Comparison of ENCODE assay signal across 8 cellular contexts in genomic region chr15:45377630-45378148, GRCh38. TPM values are rescaled to one million over a fixed set of nuclear protein-coding genes. Genes with fewer than 3 reads are reported as not detected.
DNase-seq lines count a peak whose midpoint lies in the region; ATAC-seq and TF ChIP-seq lines count a peak whose summit lies in the region.

No MANE protein-coding gene starts in this region.

- DNase-seq in G401 (ENCODE audit: low spot score): peak; percentile 87
- DNase-seq in PC-9: no peak
- no peak for DNase-seq in endothelial cell (ENCODE audit: low spot score)
- DNase-seq in myocyte (ENCODE audit: low read depth): peak; percentile 79
- DNase-seq in cortex of kidney (lab: John Stamatoyannopoulos, UW): no peak
- DNase-seq in T-helper 9 cell: no peak
- DNase-seq in NCI-H1436 treated with DMSO at 0.1 percent for 48 hours (lab: John Stamatoyannopoulos, UW): no peak

- no peaks in the 10 kb centered on the region for H3K27me3 ChIP-seq in PC-9 (ENCODE audit: insufficient read depth, low read depth)

- H3K4me2 ChIP-seq in PC-9: peak overlapping the region; percentile 89

- H3K4me3 ChIP-seq in PC-9: peak overlapping the region; percentile 57

- H3K79me2 ChIP-seq in PC-9 (ENCODE audit: low read depth): no peaks in the 10 kb centered on the region

- H3K27me3 Mint-ChIP-seq in endothelial cell (ENCODE audit: unreplicated experiment): peaks cover 17% of the 10 kb centered on the region

- peak overlapping the region; percentile 90 for H3K4me3 Mint-ChIP-seq in endothelial cell (ENCODE audit: unreplicated experiment)

- H3K9me3 Mint-ChIP-seq in endothelial cell (ENCODE audit: unreplicated experiment): no peaks in the 10 kb centered on the region

- no peaks in the 10 kb centered on the region for H3K36me3 Mint-ChIP-seq in endothelial cell (ENCODE audit: low read depth, unreplicated experiment)

- no TSS peak for BruUV-seq in PC-9 (replicated peaks; lab: Mats Ljungman, UMichigan)

- POLR2A ChIA-PET in PC-9 (lab: Charles Lee; ENCODE audit: unreplicated experiment): no interaction called here

- H2AFZ ChIP-seq in PC-9: peak overlapping the region; percentile 77

- H3K4me1 Mint-ChIP-seq in endothelial cell (ENCODE audit: unreplicated experiment): peaks cover 21% of the 10 kb centered on the region

- CTCF ChIA-PET in PC-9 (lab: Charles Lee): interaction anchor here (0.6 to 0.9 kb wide), 3 partner anchors 13 to 78 kb away, joined by 3 to 7 read pairs (median 3); no protein-coding TSS in a partner anchor

- intact Hi-C loops in PC-9 (cut with micrococcal nuclease; ENCODE audit: unreplicated experiment): loop anchor here (1.0 kb wide), 1 partner anchor 70 kb away; no protein-coding TSS in a partner anchor

- H3F3A ChIP-seq in PC-9 (ENCODE audit: insufficient read depth, low read depth): 0 out of 2 replicates have a peak, but pooled peaks cover 7% of the 10 kb centered on the region

- no peak overlapping the region for H3K27ac ChIP-seq in PC-9

- no peak overlapping the region for H3K27ac Mint-ChIP-seq in endothelial cell (ENCODE audit: unreplicated experiment)

- no peaks in the 10 kb centered on the region for H4K20me1 ChIP-seq in PC-9 (ENCODE audit: insufficient read depth)

- in situ Hi-C loops in G401 (cut with HindIII; ENCODE audit: low sequenced_read_pairs): no loop called here

- no peaks in the 10 kb centered on the region for H3K4me1 ChIP-seq in PC-9 (replicated peaks; ENCODE audit: insufficient read depth)

- ATAC-seq in GM21825 (IDR thresholded peaks at IDR 0.05; ENCODE audit: unreplicated experiment): peak; percentile 23

- H3K9me2 ChIP-seq in PC-9 (ENCODE audit: insufficient read depth): no peaks in the 10 kb centered on the region

- H3K9me3 ChIP-seq in PC-9 (ENCODE audit: insufficient read depth, low read depth): no peaks in the 10 kb centered on the region

- TF ChIP-seq CTCF in PC-9 (conservative IDR thresholded peaks at IDR 0.05) (no peak), endothelial cell (IDR thresholded peaks at IDR 0.05; ENCODE audit: unreplicated experiment) (no peak)

- no peaks in the 10 kb centered on the region for H3K36me3 ChIP-seq in PC-9 (ENCODE audit: low read depth)

RNA-seq across cellular contexts. Expression of gene GATM, which starts 0.7 kb away (rescaled TPM):
- 26.7 and 32.5 TPM in 2 replicates for total RNA-seq in G401 (2014; rRNA removed; shearing (Covaris generic))
- total RNA-seq in PC-9 (2021) (9.8 and 10.0 TPM in 2 replicates), endothelial cell (ENCODE audit: unreplicated experiment) (3.5 TPM), myocyte (36.4 and 47.1 TPM in 2 replicates)
- 4.3 TPM for polyA plus RNA-seq in myocyte (2012)

Comparison
In these comparisons a context has a peak if more than half of its experiments do, and no peak if none do; other contexts are left out.
1. DNase-seq: peak in G401 (single experiment) and myocyte (single experiment); none in PC-9 (0 of 2), endothelial cell (single experiment), cortex of kidney (single experiment), T-helper 9 cell (single experiment) and NCI-H1436 treated with DMSO at 0.1 percent for 48 hours (single experiment).